Comparison of ENCODE assay signal across 8 cellular contexts in genomic region chr5:180803181-180804128, GRCh38. TPM values are rescaled to one million over a fixed set of nuclear protein-coding genes. Genes with fewer than 3 reads are reported as not detected.
DNase-seq lines count a peak whose midpoint lies in the region; TF ChIP-seq lines count a peak whose summit lies in the region.

No MANE protein-coding gene starts in this region.

- peak overlapping the region; percentile 99 for H3K18ac ChIP-seq in neuronal stem cell (ENCODE audit: low read length)

- peak overlapping the region; percentile 90 for H3K4me2 ChIP-seq in neuronal stem cell (ENCODE audit: insufficient read depth, low read length, poor library complexity, severe bottlenecking)

- H2AFZ ChIP-seq in neuronal stem cell (ENCODE audit: low read length), result peak overlapping the region; percentile 95

- no CpG with 5 or more reads among the region's 41 CpGs for WGBS in neuronal stem cell (ENCODE audit: extremely low coverage in 2 of 2, insufficient read length in 2 of 2, insufficient replicate concordance in 1 of 2), 2 donors
- 2% methylated on average over 41 of the region's 41 CpGs for WGBS in thymus

- peak overlapping the region; percentile 66 for H2BK12ac ChIP-seq in neuronal stem cell (ENCODE audit: low read length)

- H3K36me3 ChIP-seq in neuronal stem cell (replicated peaks in 1 of 2; ENCODE audit: control insufficient read depth in 2 of 2, insufficient read depth in 2 of 2, low read length in 2 of 2) (peaks cover 3 to 44% of the 10 kb centered on the region in 2 donors), thymus (ENCODE audit: control insufficient read depth, insufficient read depth) (peaks cover 24% of the 10 kb centered on the region)

- H3K23ac ChIP-seq in neuronal stem cell (ENCODE audit: low read depth, low read length, poor library complexity), result peak overlapping the region; percentile 59

- H3K4me3 ChIP-seq in GM12865 (ENCODE audit: low read depth, low read length) (peak overlapping the region; percentile 87), HFF-Myc (replicated peaks; ENCODE audit: low read depth, low read length) (peak overlapping the region; percentile 67), fibroblast of mammary gland (ENCODE audit: control insufficient read depth, low read depth, low read length) (peak overlapping the region; percentile 48), neuronal stem cell (ENCODE audit: low read length in 2 of 2) (peak overlapping the region; percentile 71 to 78), thymus (ENCODE audit: low read length) (peak overlapping the region; percentile 88)

- no peaks in the 10 kb centered on the region for H3K9me3 ChIP-seq in neuronal stem cell (replicated peaks in 1 of 2; ENCODE audit: control insufficient read depth in 2 of 2, insufficient read depth in 1 of 2, low read depth in 1 of 2, low read length in 2 of 2)
- H3K9me3 ChIP-seq in thymus (ENCODE audit: control insufficient read depth), result no peaks in the 10 kb centered on the region

- peaks cover 9% of the 10 kb centered on the region for H3K79me1 ChIP-seq in neuronal stem cell (ENCODE audit: low read depth, low read length)

- DNase-seq in GM12865 (ENCODE audit: low read depth) (peak; percentile 95), HFF-Myc (ENCODE audit: extremely low read depth, low read depth) (no peak), fibroblast of mammary gland (ENCODE audit: low read depth) (peak; percentile 75), neuronal stem cell (ENCODE audit: low spot score) (peak; percentile 48), amniotic stem cell (lab: John Stamatoyannopoulos, UW) (no peak)
- peak; percentile 90 for DNase-seq in NK-92 treated with Interleukin-12 subunit alpha and Interleukin-12 subunit beta, amount 100 ng/mL, for 24 hours (lab: John Stamatoyannopoulos, UW)
- peak; percentile 77 for DNase-seq in activated T-cell treated with anti-CD3 and anti-CD28 coated beads, Interleukin-2, amount 50 U/mL, for 1 hour

- H3K4ac ChIP-seq in neuronal stem cell (ENCODE audit: low read length), result no peak overlapping the region

- no peaks in the 10 kb centered on the region for H3K27me3 ChIP-seq in neuronal stem cell (ENCODE audit: control insufficient read depth in 3 of 3, insufficient read depth in 3 of 3, low read depth in 1 of 3, low read length in 3 of 3)
- no peaks in the 10 kb centered on the region for H3K27me3 ChIP-seq in thymus (ENCODE audit: control insufficient read depth, insufficient read depth)

- peak overlapping the region; percentile 84 for H3K9ac ChIP-seq in neuronal stem cell (ENCODE audit: low read depth, low read length, poor library complexity)

- H2BK5ac ChIP-seq in neuronal stem cell (ENCODE audit: low read length), result peak overlapping the region; percentile 67

- peak overlapping the region; percentile 48 for H4K91ac ChIP-seq in neuronal stem cell (ENCODE audit: low read depth, low read length, poor library complexity)

- peak overlapping the region; percentile 68 for H2BK120ac ChIP-seq in neuronal stem cell (ENCODE audit: low read depth, low read length)

- H3K4me1 ChIP-seq in neuronal stem cell (ENCODE audit: control insufficient read depth in 2 of 2, insufficient read depth in 1 of 2, low read depth in 1 of 2, low read length in 2 of 2) (peaks cover 16 to 24% of the 10 kb centered on the region in 2 donors), thymus (ENCODE audit: control insufficient read depth, insufficient read depth, low read length) (peaks cover 53% of the 10 kb centered on the region)

- peak overlapping the region; percentile 65 for H3K14ac ChIP-seq in neuronal stem cell (ENCODE audit: low read length)

- H2AK5ac ChIP-seq in neuronal stem cell (ENCODE audit: low read depth, low read length), result peak overlapping the region; percentile 92

- no peak for TF ChIP-seq CTCF in GM12865 (IDR thresholded peaks at IDR 0.05; ENCODE audit: insufficient read depth, low read depth, low read length, missing control alignments)
- TF ChIP-seq CTCF in HFF-Myc (IDR thresholded peaks at IDR 0.05; ENCODE audit: low read depth, low read length, missing control alignments), result peak; percentile 12
- TF ChIP-seq CTCF in fibroblast of mammary gland (conservative IDR thresholded peaks at IDR 0.05; ENCODE audit: control insufficient read depth, insufficient read depth, low read depth, low read length), result peak; percentile 18

- peak overlapping the region; percentile 88 for H2BK15ac ChIP-seq in neuronal stem cell (ENCODE audit: low read length)

- peak overlapping the region; percentile 90 for H4K8ac ChIP-seq in neuronal stem cell (ENCODE audit: low read depth, low read length)

- H3K27ac ChIP-seq in neuronal stem cell (replicated peaks; ENCODE audit: low read length) (peak overlapping the region; percentile 72), thymus (ENCODE audit: low read depth) (peak overlapping the region; percentile 95)

RNA-seq across cellular contexts. Expression of gene MGAT1, which starts 0.8 kb away (rescaled TPM):
- 43.6 TPM for polyA plus RNA-seq in neuronal stem cell (2013, experiment 1 of 2)
- polyA plus RNA-seq in neuronal stem cell (2013, experiment 2 of 2), result 43.0 TPM
- polyA plus RNA-seq in thymus, result 129 TPM

RNA-seq across cellular contexts. Expression of gene ZFP62, which starts 57.6 kb away (rescaled TPM):
- 36.6 TPM for polyA plus RNA-seq in neuronal stem cell (2013, experiment 1 of 2)
- 36.1 TPM for polyA plus RNA-seq in neuronal stem cell (2013, experiment 2 of 2)
- polyA plus RNA-seq in thymus, result 48.6 TPM

Comparison
In these comparisons a context has a peak if more than half of its experiments do, and no peak if none do; other contexts are left out.
1. DNase-seq: peak in GM12865 (single experiment), NK-92 treated with Interleukin-12 subunit alpha and Interleukin-12 subunit beta, amount 100 ng/mL, for 24 hours (single experiment), activated T-cell treated with anti-CD3 and anti-CD28 coated beads, Interleukin-2, amount 50 U/mL, for 1 hour (single experiment), fibroblast of mammary gland (single experiment) and neuronal stem cell (single experiment); none in HFF-Myc (single experiment) and amniotic stem cell (single experiment).
2. Peak in every context shown above with its lines, with median percentiles within 50 percentile points of each other: H3K4me3 ChIP-seq.